In the genomic region with DNA sequence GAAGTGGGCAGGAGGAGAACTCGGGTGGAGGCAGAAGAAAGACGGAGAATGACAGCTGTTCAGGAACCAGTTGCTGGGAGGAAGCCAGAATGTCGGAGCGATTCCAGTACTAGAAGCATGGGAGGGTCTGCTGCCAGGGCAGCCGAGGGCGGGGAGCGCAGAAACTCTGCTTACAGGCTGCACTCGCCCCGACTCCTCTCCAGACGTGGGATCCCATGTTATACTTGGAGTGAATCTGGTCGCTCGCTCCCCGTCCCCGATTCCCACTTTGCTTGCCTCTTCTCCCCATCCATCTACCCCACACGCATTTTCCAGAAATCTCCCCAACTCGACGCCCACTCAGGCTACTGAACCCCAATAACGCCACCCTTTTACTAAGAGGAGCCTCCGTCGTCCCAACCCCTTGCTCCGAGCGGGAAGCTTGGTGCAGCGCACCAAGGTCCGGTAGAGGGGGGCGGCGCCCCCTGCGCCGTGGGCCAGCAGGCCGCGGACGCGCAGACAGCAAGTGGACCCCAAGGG, we compare ENCODE assay signal across 1 cellular context.
TF ChIP-seq lines count a peak whose summit lies in the region.

No MANE protein-coding gene starts in this region.

TF ChIP-seq in GM12878, 131 proteins besides CTCF, POLR2A, EP300 and RAD21 (continued from another document):
- no peak for TF ChIP-seq ATF2 (IDR thresholded peaks at IDR 0.05; ENCODE audit: low read length)
- no peak for TF ChIP-seq NFYA (IDR thresholded peaks at IDR 0.05; ENCODE audit: borderline replicate concordance, low read depth, low read length)
TF ChIP-seq in GM12878: peak in this region for 3.
